ENCODE assay signal across 21 cellular contexts in the genomic region with DNA sequence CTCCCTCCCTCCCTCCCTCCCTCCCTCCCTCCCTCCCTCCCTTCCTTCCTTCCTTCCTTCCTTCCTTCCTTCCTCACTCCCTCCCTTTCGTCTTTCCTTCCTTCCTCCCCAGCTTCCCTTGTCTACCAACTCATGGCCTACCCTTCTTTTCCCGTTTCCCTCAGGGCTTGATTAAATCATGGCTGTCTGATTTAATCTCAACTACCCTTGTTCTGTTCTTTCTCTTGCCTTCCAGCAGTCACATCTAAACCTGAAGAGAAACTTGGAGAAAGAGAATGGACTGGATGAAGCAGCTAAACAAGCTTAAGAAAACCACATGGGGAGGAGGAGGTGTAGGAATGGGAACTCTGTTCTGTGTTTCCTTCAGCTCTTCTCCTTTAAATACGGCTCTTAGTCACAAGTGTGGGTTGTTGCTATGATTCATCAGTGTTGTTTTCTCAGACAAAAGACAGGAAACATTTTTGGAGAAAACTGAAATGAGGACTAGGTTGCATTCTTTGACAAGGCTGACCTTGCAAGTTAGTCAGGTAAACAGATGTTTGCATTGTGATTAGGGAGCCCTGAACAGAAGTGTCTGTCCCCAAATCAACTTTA.
DNase-seq lines count a peak whose midpoint lies in the region; ATAC-seq and TF ChIP-seq lines count a peak whose summit lies in the region.
"Had no signal": no experiment of that assay in that cellular context is flagged by ENCODE, and none has a peak within 500 bp of the region (broad histone marks: within the 10 kb centered on the region; RNA-seq: fewer than 3 reads in every experiment).

No MANE protein-coding gene starts in this region.

- H3K27ac ChIP-seq in RWPE2 (ENCODE audit: poor library complexity, severe bottlenecking) = no peak overlapping the region
- H3K27ac ChIP-seq: gastroesophageal sphincter had no signal

- ATAC-seq in RWPE2 (ENCODE audit: low read depth) (peak; percentile 68), HG02840 (IDR thresholded peaks at IDR 0.05; ENCODE audit: low FRiP score, unreplicated experiment) (no peak), GM21737 (IDR thresholded peaks at IDR 0.05; ENCODE audit: unreplicated experiment) (no peak)
- ATAC-seq: effector memory CD8-positive, alpha-beta T cell; gastroesophageal sphincter; HCT116 had no signal

- H3K9me3 ChIP-seq in RWPE2 (ENCODE audit: severe bottlenecking) = no peaks in the 10 kb centered on the region
- H3K9me3 ChIP-seq: gastroesophageal sphincter had no signal

- no peaks in the 10 kb centered on the region for H3K27me3 ChIP-seq in RWPE2 (ENCODE audit: insufficient read depth, poor library complexity, severe bottlenecking)
- H3K27me3 ChIP-seq: gastroesophageal sphincter had no signal

- DNase-seq in Ammon's horn (ENCODE audit: low spot score) (peak; percentile 47), RWPE2 (ENCODE audit: low spot score) (no peak), fibroblast of the aortic adventitia (ENCODE audit: low read depth) (peak; percentile 35), renal cortical epithelial cell (ENCODE audit: low read depth) (peak; percentile 64), GM10266 (ENCODE audit: extremely low spot score) (no peak), C1 segment of cervical spinal cord (lab: John Stamatoyannopoulos, UW) (no peak)
- DNase-seq: activated CD4-positive, alpha-beta T cell treated with anti-CD3 and anti-CD28 coated beads, Interleukin-2, amount 50 U/mL, for 1 hour; activated T-cell treated with anti-CD3 and anti-CD28 coated beads, Interleukin-2, amount 50 U/mL, for 1 hour; central memory CD4-positive, alpha-beta T cell; DMS153; effector memory CD8-positive, alpha-beta T cell; KG1; NCI-H1092 treated with DMSO at 0.1 percent for 48 hours; NCI-H2107; NCI-H69; nephron progenitor cell; SW 1271 had no signal

- TF ChIP-seq CTCF in RWPE2 (IDR thresholded peaks at IDR 0.05; ENCODE audit: poor library complexity, severe bottlenecking) (no peak), fibroblast of the aortic adventitia (IDR thresholded peaks at IDR 0.05; ENCODE audit: insufficient read depth, low read length) (no peak), GM10266 (IDR thresholded peaks at IDR 0.05; ENCODE audit: control insufficient read depth, insufficient read depth, low read depth, missing control alignments) (no peak)

- no peak overlapping the region for H3K4me3 ChIP-seq in RWPE2 (ENCODE audit: severe bottlenecking)
- no peak overlapping the region for H3K4me3 ChIP-seq in fibroblast of the aortic adventitia (ENCODE audit: low read depth, low read length)
- H3K4me3 ChIP-seq: gastroesophageal sphincter had no signal

- H3K4me1 ChIP-seq in RWPE2 (ENCODE audit: insufficient read depth, poor library complexity, severe bottlenecking) = no peaks in the 10 kb centered on the region
- H3K4me1 ChIP-seq: gastroesophageal sphincter had no signal

- no peaks in the 10 kb centered on the region for H3K36me3 ChIP-seq in RWPE2 (ENCODE audit: low read depth)
- H3K36me3 ChIP-seq: gastroesophageal sphincter had no signal

Comparison
In these comparisons a context has a peak if more than half of its experiments do, and no peak if none do; other contexts are left out.
1. DNase-seq: peak in Ammon's horn (single experiment), fibroblast of the aortic adventitia (single experiment) and renal cortical epithelial cell (single experiment); none in RWPE2 (single experiment), GM10266 (single experiment) and C1 segment of cervical spinal cord (0 of 14).